Comparison of ENCODE assay signal across 8 cellular contexts in genomic region chr7:139360210-139360947, GRCh38. TPM values are rescaled to one million over a fixed set of nuclear protein-coding genes. Genes with fewer than 3 reads are reported as not detected.
DNase-seq lines count a peak whose midpoint lies in the region; ATAC-seq, FAIRE-seq and TF ChIP-seq lines count a peak whose summit lies in the region.

No MANE protein-coding gene starts in this region.

- no peaks in the 10 kb centered on the region for H3K9me3 ChIP-seq in small intestine (ENCODE audit: control insufficient read depth, low read depth)

- FAIRE-seq in bronchial epithelial cell (lab: Jason Lieb, UNC) (no peak), small intestine (lab: Jason Lieb, UNC) (no peak)

- peak; percentile 74 for ATAC-seq in GM18909 (IDR thresholded peaks at IDR 0.05; ENCODE audit: poor library complexity, unreplicated experiment)
- peak; percentile 74 for ATAC-seq in HG03139 (IDR thresholded peaks at IDR 0.05; ENCODE audit: unreplicated experiment)
- peak; percentile 82 for ATAC-seq in WTC11

- DNase-seq in AG08396 (ENCODE audit: low spot score) (peak; percentile 96), NCI-H2227 (lab: John Stamatoyannopoulos, UW; ENCODE audit: unreplicated experiment) (peak; percentile 97), WTC11 (ENCODE audit: low spot score) (peak; percentile 99), bronchial epithelial cell (ENCODE audit: low read depth) (peak; percentile 83), iPS-NIHi7 (ENCODE audit: extremely low spot score) (peak; percentile 98), small intestine (peak; percentile 96)

- no peaks in the 10 kb centered on the region for H3K9me3 Mint-ChIP-seq in WTC11

- peaks cover 6% of the 10 kb centered on the region for H3K36me3 ChIP-seq in bronchial epithelial cell (ENCODE audit: control insufficient read depth, insufficient read depth, low read length)
- peaks cover 0 to under 1% of the 10 kb centered on the region in 2 donors for H3K36me3 ChIP-seq in small intestine (ENCODE audit: control insufficient read depth in 2 of 2, insufficient read depth in 2 of 2, low read length in 2 of 2)

- 0 to 1% (median 1%) methylated on average over 34 to 47 of the region's 47 CpGs for WGBS in small intestine, 3 donors

- no peak for TF ChIP-seq CTCF in WTC11 (IDR thresholded peaks at IDR 0.05)
- TF ChIP-seq CTCF in bronchial epithelial cell (IDR thresholded peaks at IDR 0.05; ENCODE audit: insufficient read depth, low read length, severe bottlenecking): no peak

- no peaks in the 10 kb centered on the region for H3K27me3 Mint-ChIP-seq in WTC11 (ENCODE audit: low read depth)

- H3K27ac ChIP-seq in small intestine (ENCODE audit: low read depth in 1 of 2, low read length in 1 of 2): peak overlapping the region; percentile 99 to 100

- H3K4me1 ChIP-seq in small intestine (ENCODE audit: control insufficient read depth in 2 of 2, insufficient read depth in 1 of 2, low read depth in 1 of 2, low read length in 1 of 2): peaks cover 0 to 5% of the 10 kb centered on the region in 2 donors

- CTCF ChIA-PET in WTC11 (lab: Charles Lee): interaction anchor here (0.6 to 1.1 kb wide), 3 partner anchors 20 to 74 kb away, joined by 3 to 7 read pairs (median 7); no protein-coding TSS in a partner anchor

- H3K27ac Mint-ChIP-seq in WTC11: peak overlapping the region; percentile 95

- POLR2A ChIA-PET in WTC11 (lab: Charles Lee): interaction anchor here (0.6 to 1.9 kb wide), 16 partner anchors 10 to 1181 kb away, joined by 3 to 12 read pairs (median 4); partner anchors contain the start of genes FMC1 and KLRG2

- H3K4me3 ChIP-seq in bronchial epithelial cell (ENCODE audit: low read depth, low read length) (peak overlapping the region; percentile 99), small intestine (ENCODE audit: low read depth in 1 of 2, low read length in 2 of 2) (peak overlapping the region; percentile 93 to 96)

- peak overlapping the region; percentile 81 for H3K4me3 Mint-ChIP-seq in WTC11

- peaks cover 6% of the 10 kb centered on the region for H3K36me3 Mint-ChIP-seq in WTC11

- H3K27me3 ChIP-seq in bronchial epithelial cell (ENCODE audit: control insufficient read depth, insufficient read depth, low read length) (no peaks in the 10 kb centered on the region), small intestine (ENCODE audit: control insufficient read depth in 2 of 2, insufficient read depth in 2 of 2, low read length in 2 of 2) (no peaks in the 10 kb centered on the region)

- peaks cover 33% of the 10 kb centered on the region for H3K4me1 Mint-ChIP-seq in WTC11

TF ChIP-seq in WTC11, 78 proteins besides CTCF, POLR2A, EP300 and RAD21 (continues in another document):
- no peak for TF ChIP-seq SOX15 (CRISPR knock-in tag; IDR thresholded peaks at IDR 0.05)
- TF ChIP-seq ZMAT4 (CRISPR knock-in tag; IDR thresholded peaks at IDR 0.05): 0 out of 2 replicates have a peak, but pooled peaks have one; percentile 2
- peak; percentile 63; the same call in 1 of the 2 replicates for TF ChIP-seq FOXK1 (CRISPR knock-in tag; IDR thresholded peaks at IDR 0.05)
- TF ChIP-seq MLX (CRISPR knock-in tag; IDR thresholded peaks at IDR 0.05): no peak
- no peak for TF ChIP-seq ATF3 (CRISPR knock-in tag; conservative IDR thresholded peaks at IDR 0.05)
- no peak for TF ChIP-seq CREB1 (CRISPR knock-in tag; IDR thresholded peaks at IDR 0.05)
- TF ChIP-seq NFE2L1 (CRISPR knock-in tag; IDR thresholded peaks at IDR 0.05): 0 out of 2 replicates have a peak, but pooled peaks have one; percentile 39
- TF ChIP-seq FOXJ3 (CRISPR knock-in tag; IDR thresholded peaks at IDR 0.05; ENCODE audit: borderline replicate concordance): no peak
- no peak for TF ChIP-seq ZNF232 (CRISPR knock-in tag; IDR thresholded peaks at IDR 0.05)
- no peak for TF ChIP-seq ZBTB21 (CRISPR knock-in tag; IDR thresholded peaks at IDR 0.05; ENCODE audit: borderline replicate concordance)
- TF ChIP-seq SMAD3 (CRISPR knock-in tag; IDR thresholded peaks at IDR 0.05; ENCODE audit: borderline replicate concordance): 0 out of 2 replicates have a peak, but pooled peaks have one; percentile 9
- no peak for TF ChIP-seq GRHL2 (CRISPR knock-in tag; IDR thresholded peaks at IDR 0.05; ENCODE audit: insufficient replicate concordance, severe bottlenecking)
- TF ChIP-seq GABPB1 (CRISPR knock-in tag; IDR thresholded peaks at IDR 0.05): peak; percentile 20; the same call in 1 of the 2 replicates
- TF ChIP-seq ZNF138 (CRISPR knock-in tag; conservative IDR thresholded peaks at IDR 0.05): no peak
- no peak for TF ChIP-seq NR3C1 (CRISPR knock-in tag; conservative IDR thresholded peaks at IDR 0.05; ENCODE audit: low read depth)
- TF ChIP-seq KAT7 (CRISPR knock-in tag; IDR thresholded peaks at IDR 0.05; ENCODE audit: borderline replicate concordance): 0 out of 2 replicates have a peak, but pooled peaks have one; percentile 68
- TF ChIP-seq ERG (CRISPR knock-in tag; IDR thresholded peaks at IDR 0.05): no peak
- TF ChIP-seq MXD4 (CRISPR knock-in tag; IDR thresholded peaks at IDR 0.05; ENCODE audit: borderline replicate concordance): no peak
- TF ChIP-seq EMX1 (CRISPR knock-in tag; IDR thresholded peaks at IDR 0.05): no peak
- TF ChIP-seq USF2 (CRISPR knock-in tag; IDR thresholded peaks at IDR 0.05): no peak
- TF ChIP-seq ZNF281 (CRISPR knock-in tag; IDR thresholded peaks at IDR 0.05): peak; percentile 88
- peak; percentile 2; the same call in 1 of the 2 replicates for TF ChIP-seq E2F5 (CRISPR knock-in tag; IDR thresholded peaks at IDR 0.05)

RNA-seq across cellular contexts. Expression of gene LUC7L2, which starts 0.7 kb away (rescaled TPM):
- total RNA-seq in WTC11 (2021): 91.0 to 94.4 TPM (median 92.4 TPM) in 3 replicates
- 52.7 and 71.9 TPM in 2 replicates for total RNA-seq in bronchial epithelial cell
- 10 to 100 TPM; 32.2 to 45.6 (median 35.9) TPM for polyA plus RNA-seq in small intestine

RNA-seq across cellular contexts. Expression of gene FMC1, which starts 19.2 kb away (rescaled TPM):
- 14.3 to 16.7 TPM (median 16.3 TPM) in 3 replicates for total RNA-seq in WTC11 (2021)
- total RNA-seq in bronchial epithelial cell: 1.6 and 7.0 TPM in 2 replicates
- 10 to 100 TPM; 23.6 to 35.6 (median 29.2) TPM for polyA plus RNA-seq in small intestine

Comparison
In these comparisons a context has a peak if more than half of its experiments do, and no peak if none do; other contexts are left out.
1. Peak in every context shown above with its lines: DNase-seq, ATAC-seq, H3K4me3 ChIP-seq and H3K27ac ChIP-seq.